11 cellular contexts compared by ENCODE assay signal in the genomic region with DNA sequence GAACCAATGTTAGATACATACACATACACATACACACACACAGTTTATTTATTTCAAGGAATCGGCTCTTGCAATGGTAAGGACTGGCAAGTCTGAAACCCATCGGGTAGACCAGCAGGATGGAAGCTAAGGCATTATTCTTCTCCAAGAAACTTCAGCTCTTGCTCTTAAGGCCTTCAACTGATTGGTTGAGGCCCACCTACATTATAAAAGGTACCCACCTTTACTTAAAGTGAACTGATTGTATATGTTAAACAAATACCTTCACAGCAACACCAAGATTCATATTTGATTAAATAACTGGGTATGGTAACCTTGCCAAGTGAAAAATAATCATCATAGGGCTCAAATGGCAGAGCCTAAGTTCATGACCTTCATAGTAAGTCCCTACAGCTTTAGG.
"Had no signal": no experiment of that assay in that cellular context is flagged by ENCODE, and none has a peak within 500 bp of the region (broad histone marks: within the 10 kb centered on the region; RNA-seq: fewer than 3 reads in every experiment).

No MANE protein-coding gene starts in this region.

- H3K36me3 ChIP-seq: HAP-1 had no signal

- H3K4me2 ChIP-seq: GM23338 had no signal

- H3K4me3 ChIP-seq: GM23248, GM23338, HAP-1 had no signal

- DNase-seq: GM23248, GOT3, H7, H9, HCEC 1CT, HFFc6 had no signal

- H3K9ac ChIP-seq: GM23248 had no signal

- H2AFZ ChIP-seq: GM23248, GM23338 had no signal

- FAIRE-seq: H1, H54 had no signal

- ATAC-seq: GM23338, HCT116 had no signal

- H3K9me3 ChIP-seq: HAP-1 had no signal

- H3K4me1 ChIP-seq: HAP-1 had no signal

- H3K27ac ChIP-seq: GM23248 had no signal
